1 cellular context compared by ENCODE assay signal in the genomic region with DNA sequence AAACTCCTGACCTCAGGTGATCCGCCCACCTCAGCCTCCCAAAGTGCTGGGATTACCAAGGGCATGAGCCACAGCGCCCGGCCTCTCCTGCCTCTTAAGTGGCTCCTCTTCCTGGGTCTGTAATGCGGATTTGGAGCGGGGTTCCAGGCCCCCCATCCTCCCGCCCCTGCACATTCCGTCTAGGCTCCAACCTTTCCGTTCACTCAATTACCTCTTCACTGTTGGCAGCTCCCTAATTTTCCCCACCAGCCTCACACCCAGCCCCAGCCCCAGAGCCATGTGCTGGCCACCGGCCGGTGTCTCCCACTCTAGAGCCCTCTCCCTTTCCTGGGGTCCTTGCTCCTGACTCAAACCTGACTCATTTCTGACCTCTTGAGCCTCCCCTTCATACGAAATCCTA.
TF ChIP-seq lines count a peak whose summit lies in the region.

No MANE protein-coding gene starts in this region.

TF ChIP-seq in GM23338, 12 proteins besides CTCF, POLR2A, EP300 and RAD21 (continued from another document):
- TF ChIP-seq, protein P1, sequence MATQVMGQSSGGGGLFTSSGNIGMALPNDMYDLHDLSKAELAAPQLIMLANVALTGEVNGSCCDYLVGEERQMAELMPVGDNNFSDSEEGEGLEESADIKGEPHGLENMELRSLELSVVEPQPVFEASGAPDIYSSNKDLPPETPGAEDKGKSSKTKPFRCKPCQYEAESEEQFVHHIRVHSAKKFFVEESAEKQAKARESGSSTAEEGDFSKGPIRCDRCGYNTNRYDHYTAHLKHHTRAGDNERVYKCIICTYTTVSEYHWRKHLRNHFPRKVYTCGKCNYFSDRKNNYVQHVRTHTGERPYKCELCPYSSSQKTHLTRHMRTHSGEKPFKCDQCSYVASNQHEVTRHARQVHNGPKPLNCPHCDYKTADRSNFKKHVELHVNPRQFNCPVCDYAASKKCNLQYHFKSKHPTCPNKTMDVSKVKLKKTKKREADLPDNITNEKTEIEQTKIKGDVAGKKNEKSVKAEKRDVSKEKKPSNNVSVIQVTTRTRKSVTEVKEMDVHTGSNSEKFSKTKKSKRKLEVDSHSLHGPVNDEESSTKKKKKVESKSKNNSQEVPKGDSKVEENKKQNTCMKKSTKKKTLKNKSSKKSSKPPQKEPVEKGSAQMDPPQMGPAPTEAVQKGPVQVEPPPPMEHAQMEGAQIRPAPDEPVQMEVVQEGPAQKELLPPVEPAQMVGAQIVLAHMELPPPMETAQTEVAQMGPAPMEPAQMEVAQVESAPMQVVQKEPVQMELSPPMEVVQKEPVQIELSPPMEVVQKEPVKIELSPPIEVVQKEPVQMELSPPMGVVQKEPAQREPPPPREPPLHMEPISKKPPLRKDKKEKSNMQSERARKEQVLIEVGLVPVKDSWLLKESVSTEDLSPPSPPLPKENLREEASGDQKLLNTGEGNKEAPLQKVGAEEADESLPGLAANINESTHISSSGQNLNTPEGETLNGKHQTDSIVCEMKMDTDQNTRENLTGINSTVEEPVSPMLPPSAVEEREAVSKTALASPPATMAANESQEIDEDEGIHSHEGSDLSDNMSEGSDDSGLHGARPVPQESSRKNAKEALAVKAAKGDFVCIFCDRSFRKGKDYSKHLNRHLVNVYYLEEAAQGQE (IDR thresholded peaks at IDR 0.05; ENCODE audit: unreplicated experiment), result no peak
- TF ChIP-seq, protein P2, sequence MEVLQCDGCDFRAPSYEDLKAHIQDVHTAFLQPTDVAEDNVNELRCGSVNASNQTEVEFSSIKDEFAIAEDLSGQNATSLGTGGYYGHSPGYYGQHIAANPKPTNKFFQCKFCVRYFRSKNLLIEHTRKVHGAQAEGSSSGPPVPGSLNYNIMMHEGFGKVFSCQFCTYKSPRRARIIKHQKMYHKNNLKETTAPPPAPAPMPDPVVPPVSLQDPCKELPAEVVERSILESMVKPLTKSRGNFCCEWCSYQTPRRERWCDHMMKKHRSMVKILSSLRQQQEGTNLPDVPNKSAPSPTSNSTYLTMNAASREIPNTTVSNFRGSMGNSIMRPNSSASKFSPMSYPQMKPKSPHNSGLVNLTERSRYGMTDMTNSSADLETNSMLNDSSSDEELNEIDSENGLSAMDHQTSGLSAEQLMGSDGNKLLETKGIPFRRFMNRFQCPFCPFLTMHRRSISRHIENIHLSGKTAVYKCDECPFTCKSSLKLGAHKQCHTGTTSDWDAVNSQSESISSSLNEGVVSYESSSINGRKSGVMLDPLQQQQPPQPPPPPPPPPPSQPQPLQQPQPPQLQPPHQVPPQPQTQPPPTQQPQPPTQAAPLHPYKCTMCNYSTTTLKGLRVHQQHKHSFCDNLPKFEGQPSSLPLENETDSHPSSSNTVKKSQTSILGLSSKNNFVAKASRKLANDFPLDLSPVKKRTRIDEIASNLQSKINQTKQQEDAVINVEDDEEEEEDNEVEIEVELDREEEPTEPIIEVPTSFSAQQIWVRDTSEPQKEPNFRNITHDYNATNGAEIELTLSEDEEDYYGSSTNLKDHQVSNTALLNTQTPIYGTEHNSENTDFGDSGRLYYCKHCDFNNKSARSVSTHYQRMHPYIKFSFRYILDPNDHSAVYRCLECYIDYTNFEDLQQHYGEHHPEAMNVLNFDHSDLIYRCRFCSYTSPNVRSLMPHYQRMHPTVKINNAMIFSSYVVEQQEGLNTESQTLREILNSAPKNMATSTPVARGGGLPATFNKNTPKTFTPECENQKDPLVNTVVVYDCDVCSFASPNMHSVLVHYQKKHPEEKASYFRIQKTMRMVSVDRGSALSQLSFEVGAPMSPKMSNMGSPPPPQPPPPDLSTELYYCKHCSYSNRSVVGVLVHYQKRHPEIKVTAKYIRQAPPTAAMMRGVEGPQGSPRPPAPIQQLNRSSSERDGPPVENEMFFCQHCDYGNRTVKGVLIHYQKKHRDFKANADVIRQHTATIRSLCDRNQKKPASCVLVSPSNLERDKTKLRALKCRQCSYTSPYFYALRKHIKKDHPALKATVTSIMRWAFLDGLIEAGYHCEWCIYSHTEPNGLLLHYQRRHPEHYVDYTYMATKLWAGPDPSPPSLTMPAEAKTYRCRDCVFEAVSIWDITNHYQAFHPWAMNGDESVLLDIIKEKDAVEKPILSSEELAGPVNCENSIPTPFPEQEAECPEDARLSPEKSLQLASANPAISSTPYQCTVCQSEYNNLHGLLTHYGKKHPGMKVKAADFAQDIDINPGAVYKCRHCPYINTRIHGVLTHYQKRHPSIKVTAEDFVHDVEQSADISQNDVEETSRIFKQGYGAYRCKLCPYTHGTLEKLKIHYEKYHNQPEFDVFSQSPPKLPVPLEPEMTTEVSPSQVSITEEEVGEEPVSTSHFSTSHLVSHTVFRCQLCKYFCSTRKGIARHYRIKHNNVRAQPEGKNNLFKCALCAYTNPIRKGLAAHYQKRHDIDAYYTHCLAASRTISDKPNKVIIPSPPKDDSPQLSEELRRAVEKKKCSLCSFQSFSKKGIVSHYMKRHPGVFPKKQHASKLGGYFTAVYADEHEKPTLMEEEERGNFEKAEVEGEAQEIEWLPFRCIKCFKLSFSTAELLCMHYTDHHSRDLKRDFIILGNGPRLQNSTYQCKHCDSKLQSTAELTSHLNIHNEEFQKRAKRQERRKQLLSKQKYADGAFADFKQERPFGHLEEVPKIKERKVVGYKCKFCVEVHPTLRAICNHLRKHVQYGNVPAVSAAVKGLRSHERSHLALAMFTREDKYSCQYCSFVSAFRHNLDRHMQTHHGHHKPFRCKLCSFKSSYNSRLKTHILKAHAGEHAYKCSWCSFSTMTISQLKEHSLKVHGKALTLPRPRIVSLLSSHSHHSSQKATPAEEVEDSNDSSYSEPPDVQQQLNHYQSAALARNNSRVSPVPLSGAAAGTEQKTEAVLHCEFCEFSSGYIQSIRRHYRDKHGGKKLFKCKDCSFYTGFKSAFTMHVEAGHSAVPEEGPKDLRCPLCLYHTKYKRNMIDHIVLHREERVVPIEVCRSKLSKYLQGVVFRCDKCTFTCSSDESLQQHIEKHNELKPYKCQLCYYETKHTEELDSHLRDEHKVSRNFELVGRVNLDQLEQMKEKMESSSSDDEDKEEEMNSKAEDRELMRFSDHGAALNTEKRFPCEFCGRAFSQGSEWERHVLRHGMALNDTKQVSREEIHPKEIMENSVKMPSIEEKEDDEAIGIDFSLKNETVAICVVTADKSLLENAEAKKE (CRISPR knock-in tag; IDR thresholded peaks at IDR 0.05), result no peak
- no peak for TF ChIP-seq EZH2 (IDR thresholded peaks at IDR 0.05; ENCODE audit: low read depth, unreplicated experiment)
- TF ChIP-seq ZNF331 (CRISPR knock-in tag; IDR thresholded peaks at IDR 0.05; ENCODE audit: low read depth), result no peak
